15 cellular contexts compared by ENCODE assay signal in genomic region chr1:39896909-39897685, GRCh38. TPM values are rescaled to one million over a fixed set of nuclear protein-coding genes. Genes with fewer than 3 reads are reported as not detected.
DNase-seq lines count a peak whose midpoint lies in the region; TF ChIP-seq lines count a peak whose summit lies in the region.
"Had no signal": no experiment of that assay in that cellular context is flagged by ENCODE, and none has a peak within 500 bp of the region (broad histone marks: within the 10 kb centered on the region; RNA-seq: fewer than 3 reads in every experiment).

No MANE protein-coding gene starts in this region.

- CTCF ChIA-PET in A673 (lab: Charles Lee) (no interaction called here), HEK293 (lab: Yijun Ruan, JAX) (interaction anchor here (1.1 to 2.4 kb wide), 3 partner anchors 22 to 97 kb away, joined by 3 to 7 read pairs (median 5); no protein-coding TSS in a partner anchor)

- peaks cover 15% of the 10 kb centered on the region for H3K4me1 ChIP-seq in A673 (ENCODE audit: insufficient read depth, low read length, poor library complexity, severe bottlenecking)
- peaks cover 9% of the 10 kb centered on the region; the same call in 1 of the 2 replicates for H3K4me1 ChIP-seq in HEK293 (ENCODE audit: control insufficient read depth, insufficient read depth, low read length)
- peaks cover 71% of the 10 kb centered on the region for H3K4me1 ChIP-seq in SJCRH30

- intact Hi-C loops in A673 (cut with micrococcal nuclease; ENCODE audit: unreplicated experiment), result no loop called here

- no peaks in the 10 kb centered on the region for H3K9me3 ChIP-seq in A673 (ENCODE audit: low read depth, low read length, poor library complexity, severe bottlenecking)
- no peaks in the 10 kb centered on the region for H3K9me3 ChIP-seq in HEK293 (ENCODE audit: control insufficient read depth, insufficient read depth, low read depth, low read length)
- no peaks in the 10 kb centered on the region for H3K9me3 ChIP-seq in SJCRH30 (replicated peaks)
- H3K9me3 ChIP-seq: lower lobe of right lung, SK-N-SH had no signal

- POLR2A ChIA-PET in A673 (lab: Charles Lee; ENCODE audit: low non-redundant PET), result no interaction called here
- POLR2A ChIA-PET in HEK293 (lab: Yijun Ruan, JAX), result no interaction called here

- TF ChIP-seq CTCF in A673 (conservative IDR thresholded peaks at IDR 0.05; ENCODE audit: low read depth, low read length), result no peak
- no peak for TF ChIP-seq CTCF in HEK293 (tag by site-specific recombination; IDR thresholded peaks at IDR 0.05)

- H3K4me3 ChIP-seq in A673 (ENCODE audit: low read depth, low read length, poor library complexity, severe bottlenecking) (no peak overlapping the region), HEK293 (ENCODE audit: low read depth, low read length) (no peak overlapping the region), SJCRH30 (no peak overlapping the region)
- H3K4me3 ChIP-seq: lower lobe of right lung had no signal

- no TSS peak for BruUV-seq in A673 (replicated peaks; lab: Mats Ljungman, UMichigan)

- H3K36me3 ChIP-seq in A673 (ENCODE audit: insufficient read depth, low read length, poor library complexity, severe bottlenecking) (no peaks in the 10 kb centered on the region), HEK293 (ENCODE audit: control insufficient read depth in 2 of 2, insufficient read depth in 1 of 2, low read length in 2 of 2) (no peaks in the 10 kb centered on the region), SJCRH30 (no peaks in the 10 kb centered on the region)
- H3K36me3 ChIP-seq: lower lobe of right lung had no signal

- no peaks in the 10 kb centered on the region for H3K27me3 ChIP-seq in A673 (replicated peaks; ENCODE audit: insufficient read depth, low read depth, low read length, poor library complexity)
- no peaks in the 10 kb centered on the region for H3K27me3 ChIP-seq in SJCRH30

- DNase-seq in A673 (ENCODE audit: low spot score) (peak; percentile 23), SJCRH30 (peak; percentile 99), glomerular visceral epithelial cell (ENCODE audit: extremely low spot score) (peak; percentile 17), SKM-1 (lab: John Stamatoyannopoulos, UW; ENCODE audit: unreplicated experiment) (no peak), COLO668 (lab: John Stamatoyannopoulos, UW; ENCODE audit: unreplicated experiment) (no peak), HT-29 (ENCODE audit: low spot score) (no peak), KG1 (lab: John Stamatoyannopoulos, UW) (no peak)
- DNase-seq: ACHN; activated CD4-positive, alpha-beta T cell treated with anti-CD3 and anti-CD28 coated beads for 48 hours; activated effector memory CD4-positive, alpha-beta T cell treated with Interleukin-2 at 50 U/mL for 16 hours; KBM-7; lower lobe of right lung; SK-N-SH; stimulated activated CD4-positive, alpha-beta T cell treated with anti-CD3 and anti-CD28 coated beads, Interleukin-4, amount 100 ng/mL, for 1 hour had no signal

- H3K27ac ChIP-seq in A673 (ENCODE audit: low read depth, low read length, poor library complexity, severe bottlenecking) (no peak overlapping the region), HEK293 (ENCODE audit: extremely low read depth, low read depth, low read length) (no peak overlapping the region), SJCRH30 (peak overlapping the region; percentile 64)
- H3K27ac ChIP-seq: lower lobe of right lung had no signal

TF ChIP-seq in HEK293, 187 proteins besides CTCF, POLR2A, EP300 and RAD21:
- TF ChIP-seq ZNF76 (tag by site-specific recombination; IDR thresholded peaks at IDR 0.05; ENCODE audit: borderline replicate concordance, low read depth), result peak; percentile 42; the same call in 1 of the 2 replicates
- peak; percentile 95 for TF ChIP-seq SCRT1 (tag by site-specific recombination; IDR thresholded peaks at IDR 0.05; ENCODE audit: borderline replicate concordance)
- TF ChIP-seq ZNF146 (tag by site-specific recombination; IDR thresholded peaks at IDR 0.05), result no peak
- TF ChIP-seq PRDM4 (tag by site-specific recombination; IDR thresholded peaks at IDR 0.05), result peak; percentile 44; the same call in 1 of the 2 replicates
- no peak for TF ChIP-seq ZFP3 (tag by site-specific recombination; IDR thresholded peaks at IDR 0.05; ENCODE audit: low read depth)
- TF ChIP-seq SCRT2 (tag by site-specific recombination; IDR thresholded peaks at IDR 0.05), result peak; percentile 96

RNA-seq across cellular contexts. Expression of gene MYCL, which starts 4.6 kb away (rescaled TPM):
- 0.58 and 2.1 TPM in 2 replicates for total RNA-seq in A673 (2021)
- 14.4 and 16.4 TPM in 2 replicates for total RNA-seq in SJCRH30 (2014; rRNA removed; shearing (Covaris generic))
- 11.6 and 12.4 TPM in 2 replicates for total RNA-seq in HT-29 (2014; rRNA removed; shearing (Covaris generic))

RNA-seq across cellular contexts. Expression of gene TRIT1, which starts 13.8 kb away (rescaled TPM):
- 39.8 and 41.2 TPM in 2 replicates for total RNA-seq in A673 (2021)
- total RNA-seq in SJCRH30 (2014; rRNA removed; shearing (Covaris generic)), result 31.3 and 35.7 TPM in 2 replicates
- 25.1 and 27.9 TPM in 2 replicates for total RNA-seq in HT-29 (2014; rRNA removed; shearing (Covaris generic))

RNA-seq across cellular contexts. Expression of gene MFSD2A, which starts 57.8 kb away (rescaled TPM):
- total RNA-seq in A673 (2021), result 6.8 and 7.4 TPM in 2 replicates
- total RNA-seq in SJCRH30 (2014; rRNA removed; shearing (Covaris generic)), result 52.9 and 56.6 TPM in 2 replicates
- total RNA-seq in HT-29 (2014; rRNA removed; shearing (Covaris generic)), result 13.7 and 15.4 TPM in 2 replicates

Comparison
In these comparisons a context has a peak if more than half of its experiments do, and no peak if none do; other contexts are left out.
1. DNase-seq: peak in A673 (single experiment), SJCRH30 (2 of 2) and glomerular visceral epithelial cell (single experiment); none in SKM-1 (single experiment), COLO668 (single experiment), HT-29 (single experiment) and KG1 (single experiment).